ENCODE assay signal across 36 cellular contexts in genomic region chr1:6401673-6402072, GRCh38. TPM values are rescaled to one million over a fixed set of nuclear protein-coding genes. Genes with fewer than 3 reads are reported as not detected.
DNase-seq lines count a peak whose midpoint lies in the region; ATAC-seq and TF ChIP-seq lines count a peak whose summit lies in the region.
"Had no signal": no experiment of that assay in that cellular context is flagged by ENCODE, and none has a peak within 500 bp of the region (broad histone marks: within the 10 kb centered on the region; RNA-seq: fewer than 3 reads in every experiment).

No MANE protein-coding gene starts in this region.

- no peaks in the 10 kb centered on the region for H3K36me3 Mint-ChIP-seq in T-helper 17 cell (ENCODE audit: low read depth)
- H3K36me3 Mint-ChIP-seq: CD8-positive, alpha-beta T cell; WTC11 had no signal

- no peak for TF ChIP-seq POLR2A in NB4 (IDR thresholded peaks at IDR 0.05; ENCODE audit: extremely low read depth, insufficient read length)
- TF ChIP-seq POLR2A in Peyer's patch (IDR thresholded peaks at IDR 0.05) = no peak

- peaks cover 4% of the 10 kb centered on the region for H3K4me1 Mint-ChIP-seq in T-helper 17 cell
- H3K4me1 Mint-ChIP-seq: WTC11 had no signal

- no peak overlapping the region for H3K4me3 Mint-ChIP-seq in T-helper 17 cell
- H3K4me3 Mint-ChIP-seq: activated CD4-positive, alpha-beta T cell treated with anti-CD3 and anti-CD28 coated beads, Interleukin-2, amount 10 ng/mL, durations not matched to agents 7 days and 5 days; CD8-positive, alpha-beta T cell; effector memory CD8-positive, alpha-beta T cell; stimulated activated naive CD8-positive, alpha-beta T cell treated with anti-CD3 and anti-CD28 coated beads, Interleukin-15, amount 100 ng/mL, for 72 hours; T-helper 2 cell treated with Interferon-gamma antibody and Interleukin-4, amounts not matched to agents 5 μg/mL and 100 μg/mL, for 36 hours; WTC11 had no signal

- DNase-seq in CD1c-positive myeloid dendritic cell (ENCODE audit: extremely low spot score) (peak; percentile 92), NB4 (ENCODE audit: low read depth) (peak; percentile 62), T-helper 17 cell (no peak), Peyer's patch (no peak), HuH-7 (ENCODE audit: low spot score) (no peak)
- no peak for DNase-seq in stimulated activated CD4-positive, alpha-beta T cell treated with anti-CD3 and anti-CD28 coated beads, Interleukin-4, amount 100 ng/mL, for 4 hours
- no peak for DNase-seq in activated CD4-positive, alpha-beta T cell treated with anti-CD3 and anti-CD28 coated beads, Interleukin-2, amount 50 U/mL, for 1 hour
- DNase-seq: activated CD4-positive, alpha-beta T cell treated with anti-CD3 and anti-CD28 coated beads, Interleukin-2, amount 10 ng/mL, durations not matched to agents 7 days and 5 days; activated naive CD4-positive, alpha-beta T cell; activated T-cell treated with anti-CD3 and anti-CD28 coated beads, Interleukin-2, amount 50 U/mL, for 48 hours; CD8-positive, alpha-beta T cell; central memory CD4-positive, alpha-beta T cell; cortex of kidney; effector memory CD8-positive, alpha-beta T cell; foreskin fibroblast; GOT3; head of caudate nucleus; left ventricle myocardium superior; NCI-H1417 treated with DMSO at 0.1 percent for 48 hours; NCI-H2029 treated with DMSO at 0.1 percent for 48 hours; NCI-H226; NCI-H748 treated with DMSO at 0.1 percent for 48 hours; SK-N-SH; small intestine; stimulated activated naive CD8-positive, alpha-beta T cell treated with anti-CD3 and anti-CD28 coated beads, Interleukin-15, amount 100 ng/mL, for 72 hours had no signal

- H3K27ac ChIP-seq in Peyer's patch = no peak overlapping the region
- H3K27ac ChIP-seq: A549, esophagus muscularis mucosa, neutrophil, right atrium auricular region, RWPE1, thoracic aorta, vagina had no signal

- H3K27me3 Mint-ChIP-seq in T-helper 17 cell = peaks cover 5% of the 10 kb centered on the region
- H3K27me3 Mint-ChIP-seq: effector memory CD8-positive, alpha-beta T cell had no signal

- H3K27me3 ChIP-seq in Peyer's patch = no peaks in the 10 kb centered on the region
- H3K27me3 ChIP-seq: right atrium auricular region, vagina had no signal

- peaks cover 0 to 4% (median 0%) of the 10 kb centered on the region in 4 donors for H3K4me1 ChIP-seq in Peyer's patch
- H3K4me1 ChIP-seq: A549, esophagus muscularis mucosa, right atrium auricular region, vagina had no signal

- H3K4me3 ChIP-seq in NB4 (ENCODE audit: low read depth, low read length) (no peak overlapping the region), Peyer's patch (no peak overlapping the region)
- H3K4me3 ChIP-seq: A549, esophagus muscularis mucosa, right atrium auricular region, thoracic aorta, vagina had no signal

- ATAC-seq in T-helper 17 cell (peak; percentile 20), esophagus mucosa (peak; percentile 88)
- ATAC-seq: A549; CD8-positive, alpha-beta T cell; effector memory CD8-positive, alpha-beta T cell; left ventricle myocardium superior; stimulated activated naive CD8-positive, alpha-beta T cell treated with anti-CD3 and anti-CD28 coated beads, Interleukin-15, amount 100 ng/mL, for 72 hours; WTC11 had no signal

- no peak for TF ChIP-seq CTCF in NB4 (IDR thresholded peaks at IDR 0.05; ENCODE audit: low read depth, low read length)
- no peak for TF ChIP-seq CTCF in Peyer's patch (IDR thresholded peaks at IDR 0.05)

- no peak overlapping the region for H3K27ac Mint-ChIP-seq in T-helper 17 cell
- H3K27ac Mint-ChIP-seq: activated CD4-positive, alpha-beta T cell treated with anti-CD3 and anti-CD28 coated beads, Interleukin-2, amount 10 ng/mL, durations not matched to agents 7 days and 5 days; CD8-positive, alpha-beta T cell; stimulated activated naive CD8-positive, alpha-beta T cell treated with anti-CD3 and anti-CD28 coated beads, Interleukin-15, amount 100 ng/mL, for 72 hours; T-helper 2 cell treated with Interferon-gamma antibody and Interleukin-4, amounts not matched to agents 5 μg/mL and 100 μg/mL, for 36 hours had no signal

- H3K9me3 ChIP-seq in T-helper 17 cell (ENCODE audit: control insufficient read depth, low read length, poor library complexity, severe bottlenecking) (no peaks in the 10 kb centered on the region), Peyer's patch (no peaks in the 10 kb centered on the region)
- H3K9me3 ChIP-seq: A549, esophagus muscularis mucosa, neutrophil, right atrium auricular region, SK-N-SH, thoracic aorta, vagina had no signal

- H3K36me3 ChIP-seq in Peyer's patch = no peaks in the 10 kb centered on the region
- H3K36me3 ChIP-seq: esophagus muscularis mucosa, neutrophil, right atrium auricular region, thoracic aorta, vagina had no signal

RNA-seq across cellular contexts. Expression of gene ACOT7, which starts 8.1 kb away (rescaled TPM):
- 1 to 10 TPM; 4.9 to 7.1 TPM for total RNA-seq in T-helper 17 cell
- 37.2 TPM for total RNA-seq in esophagus mucosa
- 10 to 100 TPM; 38.4 to 93.2 (median 67.1) TPM for total RNA-seq in Peyer's patch

RNA-seq across cellular contexts. Expression of gene HES2, which starts 18.0 kb away (rescaled TPM):
- total RNA-seq in T-helper 17 cell (not detected), esophagus mucosa (47.3 TPM), Peyer's patch (10 to 100 TPM in 1 of 4 donors, 1 to 10 TPM in 3; 2.5 to 15.9 (median 5.2) TPM)
- total RNA-seq: CD8-positive, alpha-beta T cell; esophagus muscularis mucosa; HT-29; left ventricle myocardium superior; right atrium auricular region; thoracic aorta had no signal

RNA-seq across cellular contexts. Expression of gene ESPN, which starts 22.9 kb away (rescaled TPM):
- total RNA-seq in T-helper 17 cell (10 to 100 TPM; 13.2 to 15.7 TPM), esophagus mucosa (33.4 TPM), Peyer's patch (100 to 1,000 TPM in 3 of 4 donors, 10 to 100 TPM in 1; 17.3 to 390 (median 306) TPM)
- total RNA-seq: thoracic aorta had no signal

Comparison
In these comparisons a context has a peak if more than half of its experiments do, and no peak if none do; other contexts are left out.
1. DNase-seq: peak in CD1c-positive myeloid dendritic cell (single experiment) and NB4 (single experiment); none in T-helper 17 cell (0 of 3), stimulated activated CD4-positive, alpha-beta T cell treated with anti-CD3 and anti-CD28 coated beads, Interleukin-4, amount 100 ng/mL, for 4 hours (0 of 2), Peyer's patch (0 of 3), HuH-7 (single experiment) and activated CD4-positive, alpha-beta T cell treated with anti-CD3 and anti-CD28 coated beads, Interleukin-2, amount 50 U/mL, for 1 hour (single experiment).